Comparison of ENCODE assay signal across 8 cellular contexts in genomic region chr5:131163315-131164119, GRCh38. TPM values are rescaled to one million over a fixed set of nuclear protein-coding genes. Genes with fewer than 3 reads are reported as not detected.
DNase-seq lines count a peak whose midpoint lies in the region; ATAC-seq and TF ChIP-seq lines count a peak whose summit lies in the region.

No MANE protein-coding gene starts in this region.

- H3K27ac ChIP-seq in HUES64 (ENCODE audit: low read depth, low read length) (peak overlapping the region; percentile 77), spleen (peak overlapping the region; percentile 87 to 99 (median 98))

- peaks cover 54% of the 10 kb centered on the region for H3K36me3 Mint-ChIP-seq in activated CD8-positive, alpha-beta T cell treated with anti-CD3 and anti-CD28 coated beads, Interleukin-2, amount 10 ng/mL, durations not matched to agents 7 days and 5 days (ENCODE audit: low read depth)

- TF ChIP-seq POLR2A in spleen (IDR thresholded peaks at IDR 0.05), result no peak

- peak overlapping the region; percentile 89 for H3K27ac Mint-ChIP-seq in activated CD8-positive, alpha-beta T cell treated with anti-CD3 and anti-CD28 coated beads, Interleukin-2, amount 10 ng/mL, durations not matched to agents 7 days and 5 days

- peaks cover 45% of the 10 kb centered on the region for H3K36me3 ChIP-seq in HUES64 (ENCODE audit: insufficient read depth, low read length)
- H3K36me3 ChIP-seq in spleen, result peaks cover 0 to 45% (median 43%) of the 10 kb centered on the region in 6 donors

- H3K27me3 ChIP-seq in HUES64 (ENCODE audit: insufficient read depth, low read length) (no peaks in the 10 kb centered on the region), spleen (replicated peaks in 1 of 7) (no peaks in the 10 kb centered on the region)

- H3K4me1 ChIP-seq in HUES64 (ENCODE audit: insufficient read depth, low read length) (peaks cover 9% of the 10 kb centered on the region; the same call in 1 of the 2 replicates), spleen (peaks cover 16 to 57% (median 45%) of the 10 kb centered on the region in 6 donors)

- intact Hi-C loops in spleen (cut with DNase I; ENCODE audit: low total_unique reads), result loop anchor here (10.0 kb wide), 3 partner anchors 101 to 251 kb away; partner anchors contain the start of gene CDC42SE2

- TF ChIP-seq CTCF in spleen (IDR thresholded peaks at IDR 0.05 in 8 of 11, conservative IDR thresholded peaks at IDR 0.05 in 3 of 11), result no peak

- peaks cover 50% of the 10 kb centered on the region for H3K4me1 Mint-ChIP-seq in activated CD8-positive, alpha-beta T cell treated with anti-CD3 and anti-CD28 coated beads, Interleukin-2, amount 10 ng/mL, durations not matched to agents 7 days and 5 days (ENCODE audit: low read depth)

- H3K4me3 Mint-ChIP-seq in activated CD8-positive, alpha-beta T cell treated with anti-CD3 and anti-CD28 coated beads, Interleukin-2, amount 10 ng/mL, durations not matched to agents 7 days and 5 days, result peak overlapping the region; percentile 86

- in situ Hi-C loops in G401 (cut with HindIII; ENCODE audit: low sequenced_read_pairs), result no loop called here

- no peaks in the 10 kb centered on the region for H3K27me3 Mint-ChIP-seq in activated CD8-positive, alpha-beta T cell treated with anti-CD3 and anti-CD28 coated beads, Interleukin-2, amount 10 ng/mL, durations not matched to agents 7 days and 5 days (ENCODE audit: low read depth)

- H3K9me3 ChIP-seq in HUES64 (ENCODE audit: insufficient read depth, low read depth, low read length), result no peaks in the 10 kb centered on the region
- no peaks in the 10 kb centered on the region for H3K9me3 ChIP-seq in spleen

- peak overlapping the region; percentile 92 for H3K9ac ChIP-seq in HUES64 (ENCODE audit: low read depth, low read length)

- WGBS in HUES64, result 34% methylated on average over 6 of the region's 9 CpGs
- 4 to 11% (median 10%) methylated on average over 9 of the region's 9 CpGs for WGBS in spleen, 5 donors

- H3K4me3 ChIP-seq in HUES64 (ENCODE audit: low read length) (peak overlapping the region; percentile 96), iPS-11a (ENCODE audit: low read depth, low read length) (peak overlapping the region; percentile 75), spleen (peak overlapping the region; percentile 68 to 94 (median 84))

- DNase-seq in CD1c-positive myeloid dendritic cell (ENCODE audit: extremely low spot score), result peak; percentile 31
- DNase-seq in activated CD8-positive, alpha-beta T cell treated with anti-CD3 and anti-CD28 coated beads, Interleukin-2, amount 10 ng/mL, durations not matched to agents 7 days and 5 days, result no peak
- DNase-seq in spleen, result no peak
- no peak for DNase-seq in G401 (ENCODE audit: low spot score)

- CTCF ChIA-PET in activated CD8-positive, alpha-beta T cell treated with anti-CD3 and anti-CD28 coated beads, Interleukin-2, amount 10 ng/mL, durations not matched to agents 7 days and 5 days (lab: Charles Lee), result interaction anchor here (0.7 to 1.7 kb wide), 9 partner anchors 16 to 1054 kb away, joined by 3 to 8 read pairs (median 3); no protein-coding TSS in a partner anchor

- H3K9me3 Mint-ChIP-seq in activated CD8-positive, alpha-beta T cell treated with anti-CD3 and anti-CD28 coated beads, Interleukin-2, amount 10 ng/mL, durations not matched to agents 7 days and 5 days (ENCODE audit: insufficient read depth), result no peaks in the 10 kb centered on the region

- POLR2A ChIA-PET in activated CD8-positive, alpha-beta T cell treated with anti-CD3 and anti-CD28 coated beads, Interleukin-2, amount 10 ng/mL, durations not matched to agents 7 days and 5 days (lab: Charles Lee), result interaction anchor here (0.6 to 2.6 kb wide), 14 partner anchors 8 to 250 kb away, joined by 3 to 39 read pairs (median 5); partner anchors contain the start of gene CDC42SE2

- no peak for ATAC-seq in activated CD8-positive, alpha-beta T cell treated with anti-CD3 and anti-CD28 coated beads, Interleukin-2, amount 10 ng/mL, durations not matched to agents 7 days and 5 days
- ATAC-seq in HG03521 (IDR thresholded peaks at IDR 0.05; ENCODE audit: unreplicated experiment) (no peak), GM21529 (IDR thresholded peaks at IDR 0.05; ENCODE audit: unreplicated experiment) (no peak)

RNA-seq across cellular contexts. Expression of gene HINT1, which starts 1.5 kb away (rescaled TPM):
- polyA plus RNA-seq in HUES64 (2013, experiment 1 of 2), result 343 TPM
- 347 TPM for polyA plus RNA-seq in HUES64 (2013, experiment 2 of 2)
- 100 to 1,000 TPM; 232 to 246 TPM for total RNA-seq in activated CD8-positive, alpha-beta T cell treated with anti-CD3 and anti-CD28 coated beads, Interleukin-2, amount 10 ng/mL, durations not matched to agents 7 days and 5 days
- 100 to 1,000 TPM; 130 to 185 (median 155) TPM for total RNA-seq in spleen
- polyA plus RNA-seq in spleen, result 100 to 1,000 TPM; 298 to 424 (median 364) TPM
- total RNA-seq in G401 (2014; rRNA removed; shearing (Covaris generic)), result 187 and 227 TPM in 2 replicates

RNA-seq across cellular contexts. Expression of gene LYRM7, which starts 7.2 kb away (rescaled TPM):
- polyA plus RNA-seq in HUES64 (2013, experiment 1 of 2), result 8.4 TPM
- polyA plus RNA-seq in HUES64 (2013, experiment 2 of 2), result 12.0 TPM
- total RNA-seq in activated CD8-positive, alpha-beta T cell treated with anti-CD3 and anti-CD28 coated beads, Interleukin-2, amount 10 ng/mL, durations not matched to agents 7 days and 5 days, result 10 to 100 TPM; 16.3 to 17.8 TPM
- total RNA-seq in spleen, result 10 to 100 TPM in 3 of 7 donors, 1 to 10 TPM in 4; 7.1 to 13.3 (median 9.4) TPM
- 1 to 10 TPM; 3.2 to 5.5 (median 3.7) TPM for polyA plus RNA-seq in spleen
- total RNA-seq in G401 (2014; rRNA removed; shearing (Covaris generic)), result 2.8 and 5.2 TPM in 2 replicates
